ENCODE assay signal across 21 cellular contexts in genomic region chr7:156656598-156656997, GRCh38. TPM values are rescaled to one million over a fixed set of nuclear protein-coding genes. Genes with fewer than 3 reads are reported as not detected.
DNase-seq lines count a peak whose midpoint lies in the region; ATAC-seq, FAIRE-seq and TF ChIP-seq lines count a peak whose summit lies in the region.
"Had no signal": no experiment of that assay in that cellular context is flagged by ENCODE, and none has a peak within 500 bp of the region (broad histone marks: within the 10 kb centered on the region; RNA-seq: fewer than 3 reads in every experiment).

No MANE protein-coding gene starts in this region.

- no peak overlapping the region for H3K27ac ChIP-seq in BLaER1 treated with 17β-estradiol and CSF1 and Interleukin-3, amounts not matched to agents 10 nM and 100 nM
- H3K27ac ChIP-seq: A549, ascending aorta, left ventricle myocardium inferior, thyroid gland had no signal

- POLR2A ChIA-PET in WTC11 (lab: Charles Lee): interaction anchor here (0.6 kb wide), 1 partner anchor 188 kb away, joined by 6 read pairs; no protein-coding TSS in a partner anchor

- DNase-seq in WTC11 (ENCODE audit: low spot score): no peak
- DNase-seq in NCI-H2107 treated with DMSO at 0.1 percent for 48 hours (lab: John Stamatoyannopoulos, UW; ENCODE audit: unreplicated experiment): no peak
- DNase-seq in NCI-H2196 (lab: John Stamatoyannopoulos, UW; ENCODE audit: unreplicated experiment): no peak
- DNase-seq in frontal cortex (ENCODE audit: low spot score in 2 of 2): no peak
- DNase-seq: activated CD4-positive, alpha-beta T cell treated with anti-CD3 and anti-CD28 coated beads, Interleukin-2, amount 50 U/mL, for 4 hours; activated naive CD4-positive, alpha-beta T cell treated with anti-CD3 and anti-CD28 coated beads for 36 hours; effector memory CD8-positive, alpha-beta T cell; GF-D8; left ventricle myocardium inferior; NCI-H187; NCI-H510A treated with DMSO at 0.1 percent for 48 hours; Right ventricle myocardium superior; thyroid gland had no signal

- H4K20me1 ChIP-seq in BLaER1 treated with 17β-estradiol and CSF1 and Interleukin-3, amounts not matched to agents 10 nM and 100 nM: no peaks in the 10 kb centered on the region

- no peak overlapping the region for H3K9ac ChIP-seq in BLaER1 treated with 17β-estradiol and CSF1 and Interleukin-3, amounts not matched to agents 10 nM and 100 nM

- no peak overlapping the region for H3K27ac Mint-ChIP-seq in WTC11
- H3K27ac Mint-ChIP-seq: activated naive CD4-positive, alpha-beta T cell treated with anti-CD3 and anti-CD28 coated beads for 36 hours; CD14-positive monocyte; effector memory CD8-positive, alpha-beta T cell; stimulated activated effector memory CD8-positive, alpha-beta T cell treated with anti-CD3 and anti-CD28 coated beads, Interleukin-12 subunit alpha, Interleukin-12 subunit beta, amount 100 ng/mL, for 72 hours had no signal

- CTCF ChIA-PET in WTC11 (lab: Charles Lee): no interaction called here

- H3K36me3 Mint-ChIP-seq in WTC11: peaks cover under 1% of the 10 kb centered on the region; the same call in 1 of the 2 replicates
- H3K36me3 Mint-ChIP-seq: CD14-positive monocyte had no signal

- H3K4me3 ChIP-seq in BLaER1 treated with 17β-estradiol and CSF1 and Interleukin-3, amounts not matched to agents 10 nM and 100 nM: no peak overlapping the region
- H3K4me3 ChIP-seq: A549, ascending aorta, left ventricle myocardium inferior, thyroid gland had no signal

- no peaks in the 10 kb centered on the region for H3K27me3 ChIP-seq in BLaER1 treated with 17β-estradiol and CSF1 and Interleukin-3, amounts not matched to agents 10 nM and 100 nM
- H3K27me3 ChIP-seq: ascending aorta, thyroid gland had no signal

- no peak for FAIRE-seq in frontal cortex (lab: Jason Lieb, UNC)
- FAIRE-seq: A549 had no signal

- H3K27me3 Mint-ChIP-seq in WTC11 (ENCODE audit: low read depth): no peaks in the 10 kb centered on the region

- H3K4me1 ChIP-seq in BLaER1 treated with 17β-estradiol and CSF1 and Interleukin-3, amounts not matched to agents 10 nM and 100 nM: peaks cover 0 to 27% (median 22%) of the 10 kb centered on the region in 10 experiments; a peak in 16 of 20 replicates
- H3K4me1 ChIP-seq: A549, ascending aorta, left ventricle myocardium inferior, thyroid gland had no signal

- peak overlapping the region in 8 of 11 experiments; percentile 2 to 54 (median 29); a peak in 9 of 22 replicates for H3K4me2 ChIP-seq in BLaER1 treated with 17β-estradiol and CSF1 and Interleukin-3, amounts not matched to agents 10 nM and 100 nM
- H3K4me2 ChIP-seq: A549 had no signal

- peaks cover 5% of the 10 kb centered on the region; the same call in 1 of the 2 replicates for H3K9me3 Mint-ChIP-seq in WTC11
- H3K9me3 Mint-ChIP-seq: activated naive CD4-positive, alpha-beta T cell treated with anti-CD3 and anti-CD28 coated beads for 36 hours; stimulated activated effector memory CD8-positive, alpha-beta T cell treated with anti-CD3 and anti-CD28 coated beads, Interleukin-12 subunit alpha, Interleukin-12 subunit beta, amount 100 ng/mL, for 72 hours had no signal

- no peaks in the 10 kb centered on the region for H3K36me3 ChIP-seq in BLaER1 treated with 17β-estradiol and CSF1 and Interleukin-3, amounts not matched to agents 10 nM and 100 nM
- H3K36me3 ChIP-seq: ascending aorta, left ventricle myocardium inferior, thyroid gland had no signal

- peak; percentile 54 for ATAC-seq in GM19351 (IDR thresholded peaks at IDR 0.05; ENCODE audit: unreplicated experiment)
- peak; percentile 72 for ATAC-seq in HG02759 (IDR thresholded peaks at IDR 0.05; ENCODE audit: unreplicated experiment)
- ATAC-seq in WTC11: peak; percentile 22; the same call in 1 of the 2 replicates
- no peak for ATAC-seq in HG02938 (IDR thresholded peaks at IDR 0.05; ENCODE audit: unreplicated experiment)
- ATAC-seq: A549; effector memory CD8-positive, alpha-beta T cell; stimulated activated effector memory CD8-positive, alpha-beta T cell treated with anti-CD3 and anti-CD28 coated beads, Interleukin-12 subunit alpha, Interleukin-12 subunit beta, amount 100 ng/mL, for 72 hours had no signal

- no peak overlapping the region for H3K4me3 Mint-ChIP-seq in WTC11
- H3K4me3 Mint-ChIP-seq: activated naive CD4-positive, alpha-beta T cell treated with anti-CD3 and anti-CD28 coated beads for 36 hours; CD14-positive monocyte; effector memory CD8-positive, alpha-beta T cell; stimulated activated effector memory CD8-positive, alpha-beta T cell treated with anti-CD3 and anti-CD28 coated beads, Interleukin-12 subunit alpha, Interleukin-12 subunit beta, amount 100 ng/mL, for 72 hours had no signal

- H3K9me3 ChIP-seq in BLaER1 treated with 17β-estradiol and CSF1 and Interleukin-3, amounts not matched to agents 10 nM and 100 nM (replicated peaks in 1 of 11): no peaks in the 10 kb centered on the region
- H3K9me3 ChIP-seq: A549, ascending aorta, left ventricle myocardium inferior, thyroid gland had no signal

- peaks cover 8% of the 10 kb centered on the region for H3K4me1 Mint-ChIP-seq in WTC11
- H3K4me1 Mint-ChIP-seq: CD14-positive monocyte had no signal

- no peak for TF ChIP-seq CTCF in WTC11 (IDR thresholded peaks at IDR 0.05)

TF ChIP-seq in WTC11, 78 proteins besides CTCF, POLR2A, EP300 and RAD21:
- TF ChIP-seq ZBTB21 (CRISPR knock-in tag; IDR thresholded peaks at IDR 0.05; ENCODE audit: borderline replicate concordance): no peak
- no peak for TF ChIP-seq NR3C1 (CRISPR knock-in tag; conservative IDR thresholded peaks at IDR 0.05; ENCODE audit: low read depth)
- no peak for TF ChIP-seq ZNF121 (CRISPR knock-in tag; IDR thresholded peaks at IDR 0.05)
- no peak for TF ChIP-seq ZNF317 (CRISPR knock-in tag; IDR thresholded peaks at IDR 0.05; ENCODE audit: borderline replicate concordance, low read depth)

RNA-seq across cellular contexts. Expression of gene RNF32, which starts 16.0 kb away (rescaled TPM):
- total RNA-seq in WTC11 (2021) (0.55 to 1.3 TPM (median 0.61 TPM) in 3 replicates), frontal cortex (1.2 TPM)
- total RNA-seq: left ventricle myocardium inferior had no signal
